Comparison of ENCODE assay signal across 14 cellular contexts in the genomic region with DNA sequence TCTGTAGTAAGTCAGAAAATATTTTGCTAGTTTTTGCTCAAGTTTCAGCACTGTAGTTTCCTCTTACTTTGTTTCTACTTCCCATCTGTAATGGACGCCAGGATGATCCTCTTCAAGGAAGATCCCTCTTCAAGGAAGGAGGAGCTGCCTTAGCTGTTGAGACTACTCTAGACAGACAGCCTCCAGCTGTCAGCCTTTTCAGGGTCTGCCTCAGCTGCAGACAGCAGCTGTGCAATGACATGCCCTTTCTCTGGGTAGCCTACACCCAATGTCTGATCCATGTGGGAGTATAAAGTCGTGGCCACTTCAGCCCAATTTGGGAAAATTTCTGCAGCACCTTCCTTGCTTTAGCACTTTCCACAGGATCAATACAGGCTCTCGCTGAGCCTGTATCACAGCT.
DNase-seq lines count a peak whose midpoint lies in the region; ATAC-seq and TF ChIP-seq lines count a peak whose summit lies in the region.
"Had no signal": no experiment of that assay in that cellular context is flagged by ENCODE, and none has a peak within 500 bp of the region (broad histone marks: within the 10 kb centered on the region; RNA-seq: fewer than 3 reads in every experiment).

No MANE protein-coding gene starts in this region.

- H3K9me3 ChIP-seq in WERI-Rb-1 (ENCODE audit: severe bottlenecking) (peaks cover 4% of the 10 kb centered on the region), neural progenitor cell (ENCODE audit: low read depth) (no peaks in the 10 kb centered on the region), adrenal gland (replicated peaks in 1 of 3) (no peaks in the 10 kb centered on the region)

- WGBS in adrenal gland, 4 donors: 47 to 72% (median 63%) methylated on average over 3 of the region's 3 CpGs

- peak overlapping the region; percentile 77 for H2AFZ ChIP-seq in neural progenitor cell (replicated peaks)
- H2AFZ ChIP-seq: GM23248 had no signal

- H3K9me3 Mint-ChIP-seq in neural progenitor cell: peaks cover under 1% of the 10 kb centered on the region

- H3K36me3 ChIP-seq in WERI-Rb-1 (no peaks in the 10 kb centered on the region), neural progenitor cell (no peaks in the 10 kb centered on the region), adrenal gland (replicated peaks in 1 of 2) (no peaks in the 10 kb centered on the region)
- H3K36me3 ChIP-seq: BLaER1 had no signal

- H3K27me3 Mint-ChIP-seq in neural progenitor cell (ENCODE audit: insufficient read depth, low read depth): peaks cover 8% of the 10 kb centered on the region
- H3K27me3 Mint-ChIP-seq: CD4-positive, alpha-beta memory T cell had no signal

- no peaks in the 10 kb centered on the region for H3K36me3 Mint-ChIP-seq in neural progenitor cell
- H3K36me3 Mint-ChIP-seq: CD14-positive monocyte had no signal

- DNase-seq in D341Med (ENCODE audit: low spot score): peak; percentile 6
- DNase-seq in NCI-H524 treated with DMSO at 0.1 percent for 48 hours (lab: John Stamatoyannopoulos, UW): peak; percentile 63
- peak; percentile 14 for DNase-seq in WERI-Rb-1
- DNase-seq in neural progenitor cell (ENCODE audit: low spot score): no peak
- no peak for DNase-seq in adrenal gland
- no peak for DNase-seq in NCI-H187 treated with DMSO at 0.1 percent for 48 hours (lab: John Stamatoyannopoulos, UW)
- DNase-seq: 8988T; Calu3; CD4-positive, alpha-beta memory T cell; GM23248; HCEC 1CT had no signal

- no peaks in the 10 kb centered on the region for H4K20me1 ChIP-seq in neural progenitor cell (ENCODE audit: low read depth)
- H4K20me1 ChIP-seq: BLaER1 had no signal

- intact Hi-C loops in adrenal gland (cut with DNase I): no loop called here

- H3K4me3 Mint-ChIP-seq in neural progenitor cell: no peak overlapping the region
- H3K4me3 Mint-ChIP-seq: CD14-positive monocyte; CD4-positive, alpha-beta memory T cell had no signal

- no peaks in the 10 kb centered on the region for H3F3A ChIP-seq in neural progenitor cell (ENCODE audit: low read depth)

- no peak for ATAC-seq in GM21528 (IDR thresholded peaks at IDR 0.05; ENCODE audit: low FRiP score, unreplicated experiment)

- H3K4me1 Mint-ChIP-seq in neural progenitor cell: no peaks in the 10 kb centered on the region
- H3K4me1 Mint-ChIP-seq: CD14-positive monocyte; CD4-positive, alpha-beta memory T cell had no signal

- no peak overlapping the region for H3K9ac ChIP-seq in neural progenitor cell
- H3K9ac ChIP-seq: BLaER1, GM23248 had no signal

- H3K4me3 ChIP-seq in WERI-Rb-1 (ENCODE audit: low read depth, low read length) (no peak overlapping the region), neural progenitor cell (no peak overlapping the region), adrenal gland (no peak overlapping the region)
- H3K4me3 ChIP-seq: BLaER1, GM23248 had no signal

- no peak for TF ChIP-seq POLR2A in adrenal gland (IDR thresholded peaks at IDR 0.05)

- TF ChIP-seq CTCF in WERI-Rb-1 (IDR thresholded peaks at IDR 0.05; ENCODE audit: low read depth, low read length) (no peak), neural progenitor cell (IDR thresholded peaks at IDR 0.05) (no peak), adrenal gland (IDR thresholded peaks at IDR 0.05) (no peak)

- H3K4me1 ChIP-seq in neural progenitor cell (peaks cover 4% of the 10 kb centered on the region), adrenal gland (replicated peaks in 1 of 2) (no peaks in the 10 kb centered on the region)
- H3K4me1 ChIP-seq: BLaER1 had no signal

- no peak overlapping the region for H3K27ac Mint-ChIP-seq in neural progenitor cell
- H3K27ac Mint-ChIP-seq: CD14-positive monocyte; CD4-positive, alpha-beta memory T cell had no signal

- no peak overlapping the region for H3K27ac ChIP-seq in WERI-Rb-1
- no peak overlapping the region for H3K27ac ChIP-seq in neural progenitor cell
- no peak overlapping the region for H3K27ac ChIP-seq in adrenal gland
- H3K27ac ChIP-seq: BLaER1, GM23248 had no signal

- H3K79me2 ChIP-seq in neural progenitor cell (ENCODE audit: low read depth): no peaks in the 10 kb centered on the region

- no peak overlapping the region for H3K4me2 ChIP-seq in neural progenitor cell
- H3K4me2 ChIP-seq: BLaER1 had no signal

- H3K27me3 ChIP-seq in WERI-Rb-1 (ENCODE audit: insufficient read depth, low read depth, severe bottlenecking) (no peaks in the 10 kb centered on the region), neural progenitor cell (no peaks in the 10 kb centered on the region), adrenal gland (peaks cover 4% of the 10 kb centered on the region)

Comparison
In these comparisons a context has a peak if more than half of its experiments do, and no peak if none do; other contexts are left out.
1. DNase-seq: peak in D341Med (single experiment), NCI-H524 treated with DMSO at 0.1 percent for 48 hours (single experiment) and WERI-Rb-1 (single experiment); none in neural progenitor cell (single experiment), adrenal gland (0 of 7) and NCI-H187 treated with DMSO at 0.1 percent for 48 hours (single experiment).